6 cellular contexts compared by ENCODE assay signal in genomic region chr19:53157601-53158000, GRCh38. TPM values are rescaled to one million over a fixed set of nuclear protein-coding genes. Genes with fewer than 3 reads are reported as not detected.
A peak's percentile ranks its signal among the peaks of the same experiment; 100 is the strongest.
DNase-seq lines count a peak whose midpoint lies in the region; ATAC-seq and TF ChIP-seq lines count a peak whose summit lies in the region.

No MANE protein-coding gene starts in this region.

- intact Hi-C loops in thyroid gland (cut with DNase I): no loop called here

- 9 to 12% methylated on average over 6 to 7 of the region's 7 CpGs for WGBS in gastroesophageal sphincter (ENCODE audit: low coverage in 1 of 2), 2 donors
- WGBS in thyroid gland, 2 donors: 14 to 18% methylated on average over 7 of the region's 7 CpGs

- no peak for TF ChIP-seq EP300 in gastroesophageal sphincter (IDR thresholded peaks at IDR 0.05)

- peaks cover 0 to 40% of the 10 kb centered on the region in 2 donors for H3K36me3 ChIP-seq in gastroesophageal sphincter
- H3K36me3 ChIP-seq in thyroid gland: peaks cover 0 to 6% of the 10 kb centered on the region in 2 donors

- H3K4me1 Mint-ChIP-seq in activated CD8-positive, alpha-beta memory T cell treated with anti-CD3 and anti-CD28 coated beads, Interleukin-2, amount 10 ng/mL, durations not matched to agents 7 days and 5 days: peaks cover 16% of the 10 kb centered on the region

- H3K27ac Mint-ChIP-seq in activated CD8-positive, alpha-beta memory T cell treated with anti-CD3 and anti-CD28 coated beads, Interleukin-2, amount 10 ng/mL, durations not matched to agents 7 days and 5 days: peak overlapping the region; percentile 24

- no peak for ATAC-seq in activated CD8-positive, alpha-beta memory T cell treated with anti-CD3 and anti-CD28 coated beads, Interleukin-2, amount 10 ng/mL, durations not matched to agents 7 days and 5 days
- no peak for ATAC-seq in gastroesophageal sphincter

- H3K4me3 ChIP-seq in gastroesophageal sphincter (peak overlapping the region; percentile 62 to 66), thyroid gland (replicated peaks in 1 of 3) (peak overlapping the region in 2 of 3 donors; percentile 67 to 78)

- DNase-seq in activated CD8-positive, alpha-beta memory T cell treated with anti-CD3 and anti-CD28 coated beads, Interleukin-2, amount 10 ng/mL, durations not matched to agents 7 days and 5 days: no peak
- no peak for DNase-seq in activated CD8-positive, alpha-beta memory T cell treated with anti-CD3 and anti-CD28 coated beads for 24 hours
- DNase-seq in thyroid gland (peak; percentile 19 to 30), NCI-H82 (lab: John Stamatoyannopoulos, UW) (no peak), GDM1 (lab: John Stamatoyannopoulos, UW) (no peak)

- H3K4me1 ChIP-seq in gastroesophageal sphincter (peaks cover 0 to 28% (median 10%) of the 10 kb centered on the region in 3 donors), thyroid gland (peaks cover 6 to 10% of the 10 kb centered on the region in 2 donors)

- peaks cover 57% of the 10 kb centered on the region for H3K36me3 Mint-ChIP-seq in activated CD8-positive, alpha-beta memory T cell treated with anti-CD3 and anti-CD28 coated beads, Interleukin-2, amount 10 ng/mL, durations not matched to agents 7 days and 5 days

- H3K27ac ChIP-seq in gastroesophageal sphincter (peak overlapping the region in 3 of 4 donors; percentile 72 to 85 (median 79)), thyroid gland (peak overlapping the region; percentile 29 to 67 (median 34))

- no peak for TF ChIP-seq CTCF in gastroesophageal sphincter (IDR thresholded peaks at IDR 0.05)
- no peak for TF ChIP-seq CTCF in thyroid gland (IDR thresholded peaks at IDR 0.05)

- CTCF ChIA-PET in activated CD8-positive, alpha-beta memory T cell treated with anti-CD3 and anti-CD28 coated beads, Interleukin-2, amount 10 ng/mL, durations not matched to agents 7 days and 5 days (lab: Charles Lee): no interaction called here

- peak overlapping the region; percentile 69 for H3K4me3 Mint-ChIP-seq in activated CD8-positive, alpha-beta memory T cell treated with anti-CD3 and anti-CD28 coated beads, Interleukin-2, amount 10 ng/mL, durations not matched to agents 7 days and 5 days

- no peaks in the 10 kb centered on the region for H3K27me3 Mint-ChIP-seq in activated CD8-positive, alpha-beta memory T cell treated with anti-CD3 and anti-CD28 coated beads, Interleukin-2, amount 10 ng/mL, durations not matched to agents 7 days and 5 days

- no peak for TF ChIP-seq POLR2A in gastroesophageal sphincter (IDR thresholded peaks at IDR 0.05)
- no peak for TF ChIP-seq POLR2A in thyroid gland (IDR thresholded peaks at IDR 0.05)

- H3K9me3 Mint-ChIP-seq in activated CD8-positive, alpha-beta memory T cell treated with anti-CD3 and anti-CD28 coated beads, Interleukin-2, amount 10 ng/mL, durations not matched to agents 7 days and 5 days (ENCODE audit: low read depth): peaks cover 36% of the 10 kb centered on the region

- peaks cover 0 to 11% (median 0%) of the 10 kb centered on the region in 3 donors for H3K9me3 ChIP-seq in gastroesophageal sphincter
- no peaks in the 10 kb centered on the region for H3K9me3 ChIP-seq in thyroid gland

- H3K27me3 ChIP-seq in gastroesophageal sphincter (no peaks in the 10 kb centered on the region), thyroid gland (no peaks in the 10 kb centered on the region)

RNA-seq across cellular contexts. Expression of gene ZNF347, which starts 1.3 kb away (rescaled TPM):
- 10 to 100 TPM in 1 of 2 experiments, 1 to 10 TPM in 1; 6.1 to 11.0 TPM for total RNA-seq in activated CD8-positive, alpha-beta memory T cell treated with anti-CD3 and anti-CD28 coated beads, Interleukin-2, amount 10 ng/mL, durations not matched to agents 7 days and 5 days
- total RNA-seq in gastroesophageal sphincter (10 to 100 TPM in 1 of 4 donors, 1 to 10 TPM in 3; 8.5 to 14.2 (median 8.8) TPM), thyroid gland (10 to 100 TPM; 13.1 to 27.7 (median 19.9) TPM)

RNA-seq across cellular contexts. Expression of gene ZNF415, which starts 24.9 kb away (rescaled TPM):
- under 1 TPM; 0.35 to 0.61 TPM for total RNA-seq in activated CD8-positive, alpha-beta memory T cell treated with anti-CD3 and anti-CD28 coated beads, Interleukin-2, amount 10 ng/mL, durations not matched to agents 7 days and 5 days
- 10 to 100 TPM in 3 of 4 donors, 1 to 10 TPM in 1; 8.6 to 35.0 (median 14.1) TPM for total RNA-seq in gastroesophageal sphincter
- 10 to 100 TPM; 14.5 to 37.6 (median 18.9) TPM for total RNA-seq in thyroid gland

RNA-seq across cellular contexts. Expression of gene ZNF665, which starts 35.6 kb away (rescaled TPM):
- total RNA-seq in activated CD8-positive, alpha-beta memory T cell treated with anti-CD3 and anti-CD28 coated beads, Interleukin-2, amount 10 ng/mL, durations not matched to agents 7 days and 5 days: 1 to 10 TPM; 2.9 to 6.0 TPM
- total RNA-seq in gastroesophageal sphincter (10 to 100 TPM in 1 of 4 donors, 1 to 10 TPM in 3; 2.1 to 32.1 (median 4.1) TPM), thyroid gland (1 to 10 TPM; 4.3 to 9.9 (median 7.3) TPM)

RNA-seq across cellular contexts. Expression of gene ZNF160, which starts 54.4 kb away (rescaled TPM):
- 10 to 100 TPM; 27.4 to 35.7 TPM for total RNA-seq in activated CD8-positive, alpha-beta memory T cell treated with anti-CD3 and anti-CD28 coated beads, Interleukin-2, amount 10 ng/mL, durations not matched to agents 7 days and 5 days
- total RNA-seq in gastroesophageal sphincter (10 to 100 TPM; 21.4 to 71.1 (median 31.7) TPM), thyroid gland (100 to 1,000 TPM in 1 of 4 donors, 10 to 100 TPM in 3; 61.0 to 109 (median 81.4) TPM)

Comparison
In these comparisons a context has a peak if more than half of its experiments do, and no peak if none do; other contexts are left out.
1. DNase-seq: peak in thyroid gland (2 of 2); none in activated CD8-positive, alpha-beta memory T cell treated with anti-CD3 and anti-CD28 coated beads, Interleukin-2, amount 10 ng/mL, durations not matched to agents 7 days and 5 days (single experiment), activated CD8-positive, alpha-beta memory T cell treated with anti-CD3 and anti-CD28 coated beads for 24 hours (single experiment), NCI-H82 (single experiment) and GDM1 (single experiment).
2. RNA of gene ZNF415, which starts 24.9 kb away (total RNA-seq): 14.5 to 37.6 TPM in thyroid gland and 8.6 to 35.0 TPM in gastroesophageal sphincter; 0.35 to 0.61 TPM in activated CD8-positive, alpha-beta memory T cell treated with anti-CD3 and anti-CD28 coated beads, Interleukin-2, amount 10 ng/mL, durations not matched to agents 7 days and 5 days; every median in the first group is over 4 times any median in the second.